11 cellular contexts compared by ENCODE assay signal in the genomic region with DNA sequence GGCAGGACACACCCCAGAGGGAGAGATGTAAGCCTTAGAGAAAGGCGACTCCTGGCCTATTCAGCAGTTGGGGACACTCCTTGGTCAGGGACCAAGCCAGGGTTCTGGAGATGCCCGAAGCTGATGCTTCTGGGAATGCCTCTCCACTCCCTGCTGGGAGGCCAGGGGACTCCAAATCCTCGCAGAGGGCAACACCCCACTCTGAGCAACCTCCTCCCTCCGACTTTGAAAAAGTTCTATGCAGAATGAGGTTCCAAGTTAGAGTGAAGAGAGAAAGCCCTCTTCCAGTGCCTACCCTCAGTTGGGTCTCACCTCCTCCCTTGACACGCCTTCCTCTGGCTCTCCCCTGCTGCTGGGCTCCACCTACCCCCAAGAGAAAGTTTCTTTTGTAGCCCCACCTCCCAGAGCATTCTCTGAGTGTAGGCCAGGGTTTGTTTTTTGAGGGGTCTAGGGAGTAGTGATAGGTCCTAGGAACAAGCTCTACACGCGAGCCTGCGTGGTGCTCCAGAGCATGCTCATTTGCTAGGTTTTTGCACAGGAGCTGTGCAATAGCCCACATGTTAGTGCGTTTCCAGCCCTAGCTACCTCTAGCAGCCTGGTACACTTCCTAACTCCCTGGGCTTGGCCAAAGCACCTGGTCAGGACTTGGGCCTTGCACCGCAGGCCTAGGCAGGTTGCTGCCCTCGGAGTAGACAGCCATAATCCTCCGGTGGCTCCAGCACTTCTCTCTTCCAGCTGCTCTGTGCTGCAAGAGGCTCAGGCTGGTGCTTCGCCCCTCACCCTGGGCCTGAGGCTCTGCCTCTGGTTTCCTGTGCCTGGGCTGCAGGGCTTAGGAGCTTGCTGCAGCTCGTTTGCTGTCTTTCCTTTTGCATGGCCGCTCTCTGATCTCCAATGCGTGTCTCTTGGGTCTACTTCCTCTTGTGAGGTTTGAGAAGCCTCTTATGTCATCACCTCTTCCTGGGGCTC. TPM values are rescaled to one million over a fixed set of nuclear protein-coding genes. Genes with fewer than 3 reads are reported as not detected.
DNase-seq lines count a peak whose midpoint lies in the region; ATAC-seq, FAIRE-seq and TF ChIP-seq lines count a peak whose summit lies in the region.
"Had no signal": no experiment of that assay in that cellular context is flagged by ENCODE, and none has a peak within 500 bp of the region (broad histone marks: within the 10 kb centered on the region; RNA-seq: fewer than 3 reads in every experiment).

No MANE protein-coding gene starts in this region.

- no peaks in the 10 kb centered on the region for H4K20me1 ChIP-seq in OCI-LY3 (ENCODE audit: insufficient read depth, low read length)
- no peaks in the 10 kb centered on the region for H4K20me1 ChIP-seq in MM.1S (ENCODE audit: insufficient read depth, low read length)

- WGBS in neuronal stem cell (ENCODE audit: extremely low coverage in 2 of 2, insufficient read length in 2 of 2, insufficient replicate concordance in 1 of 2), 2 donors, result no CpG with 5 or more reads among the region's 16 CpGs

- H3K27ac ChIP-seq in OCI-LY3 (ENCODE audit: low read length) (0 out of 2 replicates have a peak overlapping the region, but pooled peaks have one; percentile 15), neuronal stem cell (replicated peaks; ENCODE audit: low read length) (peak overlapping the region; percentile 10), MM.1S (ENCODE audit: low read length) (no peak overlapping the region)
- H3K27ac ChIP-seq: hepatocyte had no signal

- no peak for FAIRE-seq in H54 (lab: Jason Lieb, UNC)

- no peak for ATAC-seq in WTC11

- no peak overlapping the region for H4K8ac ChIP-seq in neuronal stem cell (ENCODE audit: low read depth, low read length)

- no peak overlapping the region for H2BK5ac ChIP-seq in neuronal stem cell (ENCODE audit: low read length)

- no peak overlapping the region for H4K91ac ChIP-seq in neuronal stem cell (ENCODE audit: low read depth, low read length, poor library complexity)

- no peak overlapping the region for H2BK15ac ChIP-seq in neuronal stem cell (ENCODE audit: low read length)

- H3K79me1 ChIP-seq in neuronal stem cell (ENCODE audit: low read depth, low read length), result no peaks in the 10 kb centered on the region

- H2AK5ac ChIP-seq in neuronal stem cell (ENCODE audit: low read depth, low read length), result peak overlapping the region; percentile 24

- no peaks in the 10 kb centered on the region for H3K9me3 Mint-ChIP-seq in WTC11

- H3K9me3 ChIP-seq in OCI-LY3 (ENCODE audit: insufficient read depth, low read length), result no peaks in the 10 kb centered on the region
- no peaks in the 10 kb centered on the region for H3K9me3 ChIP-seq in neuronal stem cell (replicated peaks in 1 of 2; ENCODE audit: control insufficient read depth in 2 of 2, insufficient read depth in 1 of 2, low read depth in 1 of 2, low read length in 2 of 2)
- H3K9me3 ChIP-seq in MM.1S (replicated peaks; ENCODE audit: insufficient read depth, low read length), result no peaks in the 10 kb centered on the region
- H3K9me3 ChIP-seq: MG63 had no signal

- peaks cover 5% of the 10 kb centered on the region; the same call in 1 of the 2 replicates for H3F3A ChIP-seq in MM.1S (ENCODE audit: insufficient read depth, low read length)

- peak overlapping the region; percentile 71 for H3K18ac ChIP-seq in neuronal stem cell (ENCODE audit: low read length)

- H3K4me1 Mint-ChIP-seq in WTC11, result peaks cover 56% of the 10 kb centered on the region

- H3K9ac ChIP-seq in OCI-LY3 (ENCODE audit: low read length) (peak overlapping the region; percentile 25; the same call in 1 of the 2 replicates), neuronal stem cell (ENCODE audit: low read depth, low read length, poor library complexity) (peak overlapping the region; percentile 70), MM.1S (ENCODE audit: low read length) (no peak overlapping the region)

- peak overlapping the region; percentile 47 for H3K23ac ChIP-seq in neuronal stem cell (ENCODE audit: low read depth, low read length, poor library complexity)

- H3K27me3 ChIP-seq in OCI-LY3 (ENCODE audit: low read depth, low read length) (peaks cover 21% of the 10 kb centered on the region), neuronal stem cell (ENCODE audit: control insufficient read depth in 3 of 3, insufficient read depth in 3 of 3, low read depth in 1 of 3, low read length in 3 of 3) (no peaks in the 10 kb centered on the region), MM.1S (replicated peaks; ENCODE audit: insufficient read depth, low read length) (no peaks in the 10 kb centered on the region)
- H3K27me3 ChIP-seq: hepatocyte, MG63 had no signal

- CTCF ChIA-PET in WTC11 (lab: Charles Lee), result interaction anchor here (0.9 to 8.4 kb wide), 27 partner anchors 9 to 260 kb away, joined by 3 to 372 read pairs (median 16); a partner anchor contains a TSS

- H3K4me3 ChIP-seq in OCI-LY3 (ENCODE audit: low read length) (peak overlapping the region; percentile 65; the same call in 1 of the 2 replicates), neuronal stem cell (ENCODE audit: low read length in 2 of 2) (no peak overlapping the region), MM.1S (ENCODE audit: low read length) (no peak overlapping the region)
- H3K4me3 ChIP-seq: hepatocyte, MG63 had no signal

- H3K9me2 ChIP-seq in MM.1S (replicated peaks; ENCODE audit: insufficient read depth, low read length), result no peaks in the 10 kb centered on the region

- peak overlapping the region; percentile 87 for H3K4me2 ChIP-seq in OCI-LY3 (ENCODE audit: low read length)
- H3K4me2 ChIP-seq in neuronal stem cell (ENCODE audit: insufficient read depth, low read length, poor library complexity, severe bottlenecking), result no peak overlapping the region
- H3K4me2 ChIP-seq in MM.1S (ENCODE audit: low read depth, low read length), result no peak overlapping the region
- H3K4me2 ChIP-seq: hepatocyte had no signal

- POLR2A ChIA-PET in WTC11 (lab: Charles Lee), result interaction anchor here (0.5 to 1.4 kb wide), 4 partner anchors 25 to 103 kb away, joined by 3 to 8 read pairs (median 4); a partner anchor contains a TSS

- H2AFZ ChIP-seq in OCI-LY3 (ENCODE audit: low read depth, low read length) (peak overlapping the region; percentile 99), neuronal stem cell (ENCODE audit: low read length) (peak overlapping the region; percentile 73), MM.1S (ENCODE audit: low read length) (no peak overlapping the region)
- H2AFZ ChIP-seq: hepatocyte had no signal

- H2BK12ac ChIP-seq in neuronal stem cell (ENCODE audit: low read length), result no peak overlapping the region

- no peak overlapping the region for H3K4me3 Mint-ChIP-seq in WTC11

- H3K36me3 Mint-ChIP-seq in WTC11, result no peaks in the 10 kb centered on the region

- peak; percentile 68 for DNase-seq in GM13976 (ENCODE audit: low spot score)
- DNase-seq in activated naive CD4-positive, alpha-beta T cell treated with Interleukin-2 at 50 U/mL for 16 hours, result peak; percentile 21
- no peak for DNase-seq in neuronal stem cell (ENCODE audit: low spot score)
- DNase-seq in MM.1S, result no peak
- DNase-seq in RPMI8226, result no peak
- DNase-seq in WTC11 (ENCODE audit: low spot score), result no peak
- no peak for DNase-seq in H54 (ENCODE audit: insufficient read length, low spot score)
- DNase-seq: MG63 had no signal

- TF ChIP-seq CTCF in GM13976 (IDR thresholded peaks at IDR 0.05; ENCODE audit: borderline replicate concordance, control extremely low read depth, extremely low read depth, insufficient read depth, missing control alignments) (no peak), OCI-LY3 (IDR thresholded peaks at IDR 0.05; ENCODE audit: low read depth, low read length) (no peak), MM.1S (IDR thresholded peaks at IDR 0.05; ENCODE audit: low read length) (no peak), WTC11 (IDR thresholded peaks at IDR 0.05) (no peak)

- H3K79me2 ChIP-seq in OCI-LY3 (ENCODE audit: low read length) (no peaks in the 10 kb centered on the region), MM.1S (ENCODE audit: low read length) (no peaks in the 10 kb centered on the region)
- H3K79me2 ChIP-seq: hepatocyte had no signal

- no peak overlapping the region for H3K14ac ChIP-seq in neuronal stem cell (ENCODE audit: low read length)

- H3K27me3 Mint-ChIP-seq in WTC11 (ENCODE audit: low read depth), result peaks cover 15% of the 10 kb centered on the region

- no peak overlapping the region for H3K4ac ChIP-seq in neuronal stem cell (ENCODE audit: low read length)

- H3K36me3 ChIP-seq in OCI-LY3 (replicated peaks; ENCODE audit: low read depth, low read length) (no peaks in the 10 kb centered on the region), neuronal stem cell (replicated peaks in 1 of 2; ENCODE audit: control insufficient read depth in 2 of 2, insufficient read depth in 2 of 2, low read length in 2 of 2) (no peaks in the 10 kb centered on the region), MM.1S (replicated peaks; ENCODE audit: insufficient read depth, low read length) (no peaks in the 10 kb centered on the region)
- H3K36me3 ChIP-seq: MG63 had no signal

- peaks cover 28% of the 10 kb centered on the region for H3K4me1 ChIP-seq in OCI-LY3 (ENCODE audit: low read length)
- H3K4me1 ChIP-seq in neuronal stem cell (ENCODE audit: control insufficient read depth in 2 of 2, insufficient read depth in 1 of 2, low read depth in 1 of 2, low read length in 2 of 2), result peaks cover 5 to 11% of the 10 kb centered on the region in 2 donors
- H3K4me1 ChIP-seq in MM.1S (ENCODE audit: low read length), result peaks cover 11% of the 10 kb centered on the region

- no peak for TF ChIP-seq POLR2A in H54 (IDR thresholded peaks at IDR 0.05; ENCODE audit: low read depth, low read length)

- no peak overlapping the region for H2BK120ac ChIP-seq in neuronal stem cell (ENCODE audit: low read depth, low read length)

- in situ Hi-C loops in GM13976 (cut with MboI; ENCODE audit: low sequenced_read_pairs, unreplicated experiment), result loop anchor here (10.0 kb wide), 2 partner anchors 65 to 175 kb away; a partner anchor contains a TSS

- no peak overlapping the region for H3K27ac Mint-ChIP-seq in WTC11
- H3K27ac Mint-ChIP-seq: progenitor cell of endocrine pancreas had no signal

TF ChIP-seq in WTC11, 78 proteins besides CTCF, POLR2A, EP300 and RAD21 (continues in another document):
- TF ChIP-seq SP1 (CRISPR knock-in tag; conservative IDR thresholded peaks at IDR 0.05), result no peak
- TF ChIP-seq EMX1 (CRISPR knock-in tag; IDR thresholded peaks at IDR 0.05), result no peak

RNA-seq across cellular contexts. Expression of a gene that starts 0.6 kb away (rescaled TPM):
- not detected for polyA plus RNA-seq in neuronal stem cell (2013, experiment 1 of 2)
- polyA plus RNA-seq in neuronal stem cell (2013, experiment 2 of 2), result not detected
- total RNA-seq in WTC11 (2021), result not detected in 3 replicates
- total RNA-seq: hepatocyte, progenitor cell of endocrine pancreas had no signal
- polyA plus RNA-seq: hepatocyte had no signal

RNA-seq across cellular contexts. Expression of a gene that starts 14.9 kb away (rescaled TPM):
- polyA plus RNA-seq in neuronal stem cell (2013, experiment 1 of 2), result not detected
- polyA plus RNA-seq in neuronal stem cell (2013, experiment 2 of 2), result not detected
- total RNA-seq in WTC11 (2021), result 0.07 to 0.11 TPM in 2 of 3 replicates, not detected in the other
- total RNA-seq: hepatocyte, progenitor cell of endocrine pancreas had no signal
- polyA plus RNA-seq: hepatocyte had no signal

RNA-seq across cellular contexts. Expression of a gene that starts 24.3 kb away (rescaled TPM):
- 21.0 TPM for polyA plus RNA-seq in neuronal stem cell (2013, experiment 1 of 2)
- polyA plus RNA-seq in neuronal stem cell (2013, experiment 2 of 2), result 18.3 TPM
- total RNA-seq in WTC11 (2021), result 67.8 to 81.3 TPM (median 71.3 TPM) in 3 replicates

RNA-seq across cellular contexts. Expression of a gene that starts 24.7 kb away (rescaled TPM):
- polyA plus RNA-seq in neuronal stem cell (2013, experiment 1 of 2), result 147 TPM
- polyA plus RNA-seq in neuronal stem cell (2013, experiment 2 of 2), result 150 TPM
- 196 to 229 TPM (median 204 TPM) in 3 replicates for total RNA-seq in WTC11 (2021)

Comparison
In these comparisons a context has a peak if more than half of its experiments do, and no peak if none do; other contexts are left out.
1. DNase-seq: peak in GM13976 (single experiment) and activated naive CD4-positive, alpha-beta T cell treated with Interleukin-2 at 50 U/mL for 16 hours (single experiment); none in neuronal stem cell (single experiment), MM.1S (single experiment), RPMI8226 (single experiment), WTC11 (single experiment) and H54 (single experiment).